ENCODE assay signal across 15 cellular contexts in the genomic region with DNA sequence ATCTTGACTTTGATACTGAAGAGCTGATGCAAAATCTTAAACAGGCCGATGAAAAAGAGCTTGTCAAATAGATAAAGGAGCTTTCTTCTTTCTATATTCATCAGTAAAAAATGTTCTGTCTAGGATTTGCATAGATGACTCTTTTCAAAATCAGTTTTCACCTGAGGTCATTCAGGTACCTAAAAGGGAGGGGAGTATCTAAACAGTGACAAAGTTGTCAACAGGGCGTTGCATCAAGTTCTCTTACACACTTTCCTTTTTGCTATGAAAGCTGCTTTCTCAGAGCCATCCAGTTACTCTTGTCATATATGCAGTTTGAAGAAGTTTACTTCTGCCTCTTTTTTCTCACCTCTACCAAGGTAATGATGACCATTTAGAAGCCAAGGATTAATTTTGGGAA.
DNase-seq lines count a peak whose midpoint lies in the region; ATAC-seq and TF ChIP-seq lines count a peak whose summit lies in the region.
"Had no signal": no experiment of that assay in that cellular context is flagged by ENCODE, and none has a peak within 500 bp of the region (broad histone marks: within the 10 kb centered on the region; RNA-seq: fewer than 3 reads in every experiment).

No MANE protein-coding gene starts in this region.

- ATAC-seq in natural killer cell (no peak), HG02852 (IDR thresholded peaks at IDR 0.05; ENCODE audit: unreplicated experiment) (peak; percentile 63), HG02981 (IDR thresholded peaks at IDR 0.05; ENCODE audit: unreplicated experiment) (no peak)
- no peak for ATAC-seq in natural killer cell treated with Interleukin-12 subunit alpha and Interleukin-12 subunit beta and Interleukin-15 and Interleukin-18, amount 100 ng/mL, for 72 hours
- peak; percentile 67 for ATAC-seq in activated T-helper 17 cell treated with anti-CD3 and anti-CD28 coated beads, Interleukin-2, amount 50 U/mL, for 72 hours (replicated peaks)
- ATAC-seq: left cardiac atrium, Right ventricle myocardium inferior had no signal

- no peak overlapping the region for H3K4me3 Mint-ChIP-seq in natural killer cell
- H3K4me3 Mint-ChIP-seq in natural killer cell treated with Interleukin-12 subunit alpha and Interleukin-12 subunit beta and Interleukin-15 and Interleukin-18, amount 100 ng/mL, for 72 hours = no peak overlapping the region
- H3K4me3 Mint-ChIP-seq in activated T-helper 17 cell treated with anti-CD3 and anti-CD28 coated beads, Interleukin-2, amount 50 U/mL, for 72 hours = peak overlapping the region; percentile 27

- no peaks in the 10 kb centered on the region for H3K36me3 Mint-ChIP-seq in natural killer cell
- no peaks in the 10 kb centered on the region for H3K36me3 Mint-ChIP-seq in natural killer cell treated with Interleukin-12 subunit alpha and Interleukin-12 subunit beta and Interleukin-15 and Interleukin-18, amount 100 ng/mL, for 72 hours
- peaks cover 6% of the 10 kb centered on the region for H3K36me3 Mint-ChIP-seq in activated T-helper 17 cell treated with anti-CD3 and anti-CD28 coated beads, Interleukin-2, amount 50 U/mL, for 72 hours (ENCODE audit: low read depth)

- intact Hi-C loops in natural killer cell (cut with micrococcal nuclease) = no loop called here

- H3K9me3 Mint-ChIP-seq in natural killer cell = no peaks in the 10 kb centered on the region
- no peaks in the 10 kb centered on the region for H3K9me3 Mint-ChIP-seq in natural killer cell treated with Interleukin-12 subunit alpha and Interleukin-12 subunit beta and Interleukin-15 and Interleukin-18, amount 100 ng/mL, for 72 hours
- H3K9me3 Mint-ChIP-seq in activated T-helper 17 cell treated with anti-CD3 and anti-CD28 coated beads, Interleukin-2, amount 50 U/mL, for 72 hours = no peaks in the 10 kb centered on the region

- no peak overlapping the region for H3K27ac ChIP-seq in caudate nucleus (ENCODE audit: low read depth, low read length)
- H3K27ac ChIP-seq: colonic mucosa, parathyroid adenoma had no signal

- H3K27me3 Mint-ChIP-seq in natural killer cell (ENCODE audit: low read depth in 2 of 2) = no peaks in the 10 kb centered on the region
- H3K27me3 Mint-ChIP-seq in natural killer cell treated with Interleukin-12 subunit alpha and Interleukin-12 subunit beta and Interleukin-15 and Interleukin-18, amount 100 ng/mL, for 72 hours = no peaks in the 10 kb centered on the region
- no peaks in the 10 kb centered on the region for H3K27me3 Mint-ChIP-seq in activated T-helper 17 cell treated with anti-CD3 and anti-CD28 coated beads, Interleukin-2, amount 50 U/mL, for 72 hours

- H3K27ac Mint-ChIP-seq in natural killer cell = peak overlapping the region; percentile 3 to 24
- no peak overlapping the region for H3K27ac Mint-ChIP-seq in natural killer cell treated with Interleukin-12 subunit alpha and Interleukin-12 subunit beta and Interleukin-15 and Interleukin-18, amount 100 ng/mL, for 72 hours
- H3K27ac Mint-ChIP-seq in activated T-helper 17 cell treated with anti-CD3 and anti-CD28 coated beads, Interleukin-2, amount 50 U/mL, for 72 hours = peak overlapping the region; percentile 10

- no peak for TF ChIP-seq CTCF in natural killer cell (IDR thresholded peaks at IDR 0.05)

- peaks cover 20 to 24% of the 10 kb centered on the region in 2 donors for H3K4me1 Mint-ChIP-seq in natural killer cell
- H3K4me1 Mint-ChIP-seq in natural killer cell treated with Interleukin-12 subunit alpha and Interleukin-12 subunit beta and Interleukin-15 and Interleukin-18, amount 100 ng/mL, for 72 hours (ENCODE audit: low read depth in 2 of 2) = peaks cover 19 to 28% of the 10 kb centered on the region in 2 donors
- H3K4me1 Mint-ChIP-seq in activated T-helper 17 cell treated with anti-CD3 and anti-CD28 coated beads, Interleukin-2, amount 50 U/mL, for 72 hours = peaks cover 34% of the 10 kb centered on the region

- DNase-seq in natural killer cell (no peak), MV-4-11 (lab: John Stamatoyannopoulos, UW) (no peak), cortex of kidney (lab: John Stamatoyannopoulos, UW) (no peak), caudate nucleus (lab: John Stamatoyannopoulos, UW) (no peak)
- DNase-seq in natural killer cell treated with Interleukin-12 subunit alpha and Interleukin-12 subunit beta and Interleukin-15 and Interleukin-18, amount 100 ng/mL, for 72 hours (ENCODE audit: low spot score) = no peak
- DNase-seq: activated gamma-delta T cell treated with Interleukin-2 at 50 U/mL for 16 hours, colonic mucosa, foreskin fibroblast, Kasumi-1, left cardiac atrium had no signal

Comparison
In these comparisons a context has a peak if more than half of its experiments do, and no peak if none do; other contexts are left out.
1. H3K27ac Mint-ChIP-seq: peak in natural killer cell (2 of 2) and activated T-helper 17 cell treated with anti-CD3 and anti-CD28 coated beads, Interleukin-2, amount 50 U/mL, for 72 hours (single experiment); none in natural killer cell treated with Interleukin-12 subunit alpha and Interleukin-12 subunit beta and Interleukin-15 and Interleukin-18, amount 100 ng/mL, for 72 hours (0 of 2).
2. ATAC-seq: peak in HG02852 (single experiment) and activated T-helper 17 cell treated with anti-CD3 and anti-CD28 coated beads, Interleukin-2, amount 50 U/mL, for 72 hours (single experiment); none in natural killer cell (0 of 3), natural killer cell treated with Interleukin-12 subunit alpha and Interleukin-12 subunit beta and Interleukin-15 and Interleukin-18, amount 100 ng/mL, for 72 hours (0 of 2) and HG02981 (single experiment).